ENCODE assay signal across 13 cellular contexts in genomic region chr10:112388548-112388947, GRCh38. TPM values are rescaled to one million over a fixed set of nuclear protein-coding genes. Genes with fewer than 3 reads are reported as not detected.
A peak's percentile ranks its signal among the peaks of the same experiment; 100 is the strongest.
DNase-seq lines count a peak whose midpoint lies in the region; ATAC-seq lines count a peak whose summit lies in the region.
"Had no signal": no experiment of that assay in that cellular context is flagged by ENCODE, and none has a peak within 500 bp of the region (broad histone marks: within the 10 kb centered on the region; RNA-seq: fewer than 3 reads in every experiment).

No MANE protein-coding gene starts in this region.

- H3K4me1 Mint-ChIP-seq in activated CD8-positive, alpha-beta memory T cell treated with anti-CD3 and anti-CD28 coated beads, Interleukin-2, amount 10 ng/mL, durations not matched to agents 7 days and 5 days = peaks cover 41% of the 10 kb centered on the region
- peaks cover 62% of the 10 kb centered on the region for H3K4me1 Mint-ChIP-seq in T-helper 17 cell
- peaks cover 63 to 79% of the 10 kb centered on the region in 2 donors for H3K4me1 Mint-ChIP-seq in immature natural killer cell
- H3K4me1 Mint-ChIP-seq in stimulated activated effector memory CD8-positive, alpha-beta T cell treated with anti-CD3 and anti-CD28 coated beads, Interleukin-12 subunit alpha, Interleukin-12 subunit beta, amount 100 ng/mL, for 72 hours = peaks cover 74% of the 10 kb centered on the region

- H3K9me3 Mint-ChIP-seq in activated CD8-positive, alpha-beta memory T cell treated with anti-CD3 and anti-CD28 coated beads, Interleukin-2, amount 10 ng/mL, durations not matched to agents 7 days and 5 days (ENCODE audit: low read depth) = no peaks in the 10 kb centered on the region
- H3K9me3 Mint-ChIP-seq in immature natural killer cell = no peaks in the 10 kb centered on the region
- H3K9me3 Mint-ChIP-seq in stimulated activated effector memory CD8-positive, alpha-beta T cell treated with anti-CD3 and anti-CD28 coated beads, Interleukin-12 subunit alpha, Interleukin-12 subunit beta, amount 100 ng/mL, for 72 hours = no peaks in the 10 kb centered on the region

- no peaks in the 10 kb centered on the region for H3K27me3 Mint-ChIP-seq in activated CD8-positive, alpha-beta memory T cell treated with anti-CD3 and anti-CD28 coated beads, Interleukin-2, amount 10 ng/mL, durations not matched to agents 7 days and 5 days
- H3K27me3 Mint-ChIP-seq in T-helper 17 cell = no peaks in the 10 kb centered on the region
- H3K27me3 Mint-ChIP-seq in immature natural killer cell (ENCODE audit: low read depth in 3 of 3) = no peaks in the 10 kb centered on the region

- CTCF ChIA-PET in activated CD8-positive, alpha-beta memory T cell treated with anti-CD3 and anti-CD28 coated beads, Interleukin-2, amount 10 ng/mL, durations not matched to agents 7 days and 5 days (lab: Charles Lee) = interaction anchor here (2.1 to 3.1 kb wide), 2 partner anchors 10 to 13 kb away, joined by 7 to 16 read pairs; no protein-coding TSS in a partner anchor

- H3K27ac Mint-ChIP-seq in activated CD8-positive, alpha-beta memory T cell treated with anti-CD3 and anti-CD28 coated beads, Interleukin-2, amount 10 ng/mL, durations not matched to agents 7 days and 5 days = peak overlapping the region; percentile 37
- peak overlapping the region; percentile 93 for H3K27ac Mint-ChIP-seq in T-helper 17 cell
- H3K27ac Mint-ChIP-seq in immature natural killer cell = peak overlapping the region; percentile 23 to 91 (median 74)
- peak overlapping the region; percentile 57 for H3K27ac Mint-ChIP-seq in stimulated activated effector memory CD8-positive, alpha-beta T cell treated with anti-CD3 and anti-CD28 coated beads, Interleukin-12 subunit alpha, Interleukin-12 subunit beta, amount 100 ng/mL, for 72 hours

- DNase-seq in activated CD8-positive, alpha-beta memory T cell treated with anti-CD3 and anti-CD28 coated beads, Interleukin-2, amount 10 ng/mL, durations not matched to agents 7 days and 5 days = no peak
- no peak for DNase-seq in activated CD8-positive, alpha-beta memory T cell treated with anti-CD3 and anti-CD28 coated beads, Interleukin-2, amount 50 U/mL, for 4 hours
- DNase-seq in T-helper 17 cell = no peak
- no peak for DNase-seq in immature natural killer cell
- DNase-seq in stimulated activated effector memory CD8-positive, alpha-beta T cell treated with anti-CD3 and anti-CD28 coated beads, Interleukin-12 subunit alpha, Interleukin-12 subunit beta, amount 100 ng/mL, for 72 hours (ENCODE audit: low spot score in 2 of 2) = no peak
- DNase-seq: ACHN, activated gamma-delta T cell treated with Interleukin-2 at 50 U/mL for 16 hours, left cardiac atrium, NCI-H226, SK-N-SH had no signal

- no peak overlapping the region for H3K4me3 Mint-ChIP-seq in activated CD8-positive, alpha-beta memory T cell treated with anti-CD3 and anti-CD28 coated beads, Interleukin-2, amount 10 ng/mL, durations not matched to agents 7 days and 5 days
- H3K4me3 Mint-ChIP-seq in T-helper 17 cell (no peak overlapping the region), immature natural killer cell (peak overlapping the region in 1 of 5 donors; percentile 34)
- peak overlapping the region; percentile 53 for H3K4me3 Mint-ChIP-seq in stimulated activated effector memory CD8-positive, alpha-beta T cell treated with anti-CD3 and anti-CD28 coated beads, Interleukin-12 subunit alpha, Interleukin-12 subunit beta, amount 100 ng/mL, for 72 hours

- no peaks in the 10 kb centered on the region for H3K9me3 ChIP-seq in T-helper 17 cell (ENCODE audit: control insufficient read depth, low read length, poor library complexity, severe bottlenecking)
- H3K9me3 ChIP-seq: SK-N-SH had no signal

- ATAC-seq in activated CD8-positive, alpha-beta memory T cell treated with anti-CD3 and anti-CD28 coated beads, Interleukin-2, amount 10 ng/mL, durations not matched to agents 7 days and 5 days = no peak
- ATAC-seq in T-helper 17 cell = no peak
- ATAC-seq in stimulated activated effector memory CD8-positive, alpha-beta T cell treated with anti-CD3 and anti-CD28 coated beads, Interleukin-12 subunit alpha, Interleukin-12 subunit beta, amount 100 ng/mL, for 72 hours = no peak
- ATAC-seq in HG02970 (IDR thresholded peaks at IDR 0.05; ENCODE audit: low FRiP score, unreplicated experiment) = no peak
- no peak for ATAC-seq in HG02759 (IDR thresholded peaks at IDR 0.05; ENCODE audit: unreplicated experiment)
- no peak for ATAC-seq in GM18520 (IDR thresholded peaks at IDR 0.05; ENCODE audit: unreplicated experiment)

- peaks cover 30% of the 10 kb centered on the region for H3K36me3 Mint-ChIP-seq in activated CD8-positive, alpha-beta memory T cell treated with anti-CD3 and anti-CD28 coated beads, Interleukin-2, amount 10 ng/mL, durations not matched to agents 7 days and 5 days
- H3K36me3 Mint-ChIP-seq in T-helper 17 cell (ENCODE audit: low read depth) (no peaks in the 10 kb centered on the region), immature natural killer cell (peaks cover 0 to 3% (median 0%) of the 10 kb centered on the region in 3 donors)
- peaks cover 32% of the 10 kb centered on the region for H3K36me3 Mint-ChIP-seq in stimulated activated effector memory CD8-positive, alpha-beta T cell treated with anti-CD3 and anti-CD28 coated beads, Interleukin-12 subunit alpha, Interleukin-12 subunit beta, amount 100 ng/mL, for 72 hours

RNA-seq across cellular contexts. Expression of gene ACSL5, which starts 14.6 kb away (rescaled TPM):
- 10 to 100 TPM; 58.1 to 64.4 TPM for total RNA-seq in activated CD8-positive, alpha-beta memory T cell treated with anti-CD3 and anti-CD28 coated beads, Interleukin-2, amount 10 ng/mL, durations not matched to agents 7 days and 5 days
- total RNA-seq in T-helper 17 cell = 10 to 100 TPM; 35.4 to 44.2 TPM
- polyA plus RNA-seq in immature natural killer cell = 10 to 100 TPM; 63.9 to 86.5 (median 78.4) TPM

RNA-seq across cellular contexts. Expression of gene ZDHHC6, which starts 58.2 kb away (rescaled TPM):
- 10 to 100 TPM; 44.2 to 48.1 TPM for total RNA-seq in activated CD8-positive, alpha-beta memory T cell treated with anti-CD3 and anti-CD28 coated beads, Interleukin-2, amount 10 ng/mL, durations not matched to agents 7 days and 5 days
- total RNA-seq in T-helper 17 cell = 10 to 100 TPM; 32.4 to 36.2 TPM
- polyA plus RNA-seq in immature natural killer cell = 10 to 100 TPM; 27.4 to 39.3 (median 39.2) TPM

RNA-seq across cellular contexts. Expression of gene VTI1A, which starts 58.5 kb away (rescaled TPM):
- 10 to 100 TPM; 39.0 to 54.6 TPM for total RNA-seq in activated CD8-positive, alpha-beta memory T cell treated with anti-CD3 and anti-CD28 coated beads, Interleukin-2, amount 10 ng/mL, durations not matched to agents 7 days and 5 days
- 10 to 100 TPM; 58.8 to 65.0 TPM for total RNA-seq in T-helper 17 cell
- 10 to 100 TPM; 15.0 to 40.2 (median 31.2) TPM for polyA plus RNA-seq in immature natural killer cell

Comparison
In these comparisons a context has a peak if more than half of its experiments do, and no peak if none do; other contexts are left out.
1. H3K27ac Mint-ChIP-seq: peak in every context shown above with its lines; median percentile 93 in T-helper 17 cell; 74 in immature natural killer cell; 57 in stimulated activated effector memory CD8-positive, alpha-beta T cell treated with anti-CD3 and anti-CD28 coated beads, Interleukin-12 subunit alpha, Interleukin-12 subunit beta, amount 100 ng/mL, for 72 hours; 37 in activated CD8-positive, alpha-beta memory T cell treated with anti-CD3 and anti-CD28 coated beads, Interleukin-2, amount 10 ng/mL, durations not matched to agents 7 days and 5 days.